13 cellular contexts compared by ENCODE assay signal in genomic region chr3:139317215-139317614, GRCh38. TPM values are rescaled to one million over a fixed set of nuclear protein-coding genes. Genes with fewer than 3 reads are reported as not detected.
DNase-seq lines count a peak whose midpoint lies in the region; ATAC-seq, FAIRE-seq and TF ChIP-seq lines count a peak whose summit lies in the region.
"Had no signal": no experiment of that assay in that cellular context is flagged by ENCODE, and none has a peak within 500 bp of the region (broad histone marks: within the 10 kb centered on the region; RNA-seq: fewer than 3 reads in every experiment).

No MANE protein-coding gene starts in this region.

- no peak overlapping the region for H4K91ac ChIP-seq in IMR-90 (ENCODE audit: insufficient read depth, low read depth, low read length)

- no peak overlapping the region for H3K9ac ChIP-seq in IMR-90 (ENCODE audit: low read depth, low read length)
- H3K9ac ChIP-seq: GM23248 had no signal

- H3K14ac ChIP-seq in IMR-90 (replicated peaks; ENCODE audit: low read depth, low read length) = no peak overlapping the region

- H3K9me3 ChIP-seq in IMR-90 (ENCODE audit: control insufficient read depth, insufficient read depth, low read length) = no peaks in the 10 kb centered on the region
- H3K9me3 ChIP-seq in PC-9 (ENCODE audit: insufficient read depth, low read depth) = no peaks in the 10 kb centered on the region
- H3K9me3 ChIP-seq: A549, Caco-2 had no signal

- DNase-seq in IMR-90 (no peak), PC-9 (peak in 1 of 2 experiments; percentile 53), epithelial cell of prostate (ENCODE audit: low read depth, low spot score) (no peak), posterior vena cava (ENCODE audit: low spot score) (peak; percentile 19), D341Med (ENCODE audit: low spot score) (no peak), NCI-H1694 treated with DMSO at 0.1 percent for 48 hours (lab: John Stamatoyannopoulos, UW) (no peak), GM12891 (ENCODE audit: insufficient read length, low spot score) (no peak)
- DNase-seq: Caco-2; CD8-positive, alpha-beta memory T cell; GM23248 had no signal

- H4K20me1 ChIP-seq in IMR-90 (ENCODE audit: insufficient read depth, low read length) = no peaks in the 10 kb centered on the region
- H4K20me1 ChIP-seq in PC-9 (ENCODE audit: insufficient read depth) = no peaks in the 10 kb centered on the region

- POLR2A ChIA-PET in IMR-90 (lab: Charles Lee; ENCODE audit: unreplicated experiment) = no interaction called here
- POLR2A ChIA-PET in PC-9 (lab: Charles Lee; ENCODE audit: unreplicated experiment) = interaction anchor here (0.6 to 1.0 kb wide), 3 partner anchors 15 to 242 kb away, joined by 3 to 11 read pairs (median 6); no protein-coding TSS in a partner anchor

- no peaks in the 10 kb centered on the region for H3K79me1 ChIP-seq in IMR-90 (ENCODE audit: low read depth in 1 of 2, low read length in 2 of 2)

- H3K79me2 ChIP-seq in PC-9 (ENCODE audit: low read depth) = no peaks in the 10 kb centered on the region

- H4K5ac ChIP-seq in IMR-90 (ENCODE audit: low read depth, low read length) = no peak overlapping the region

- no peak overlapping the region for H2BK120ac ChIP-seq in IMR-90 (ENCODE audit: low read depth, low read length)

- H3K27me3 ChIP-seq in IMR-90 (ENCODE audit: control insufficient read depth, insufficient read depth, low read length) (peaks cover 3% of the 10 kb centered on the region), PC-9 (ENCODE audit: insufficient read depth, low read depth) (no peaks in the 10 kb centered on the region)

- H3F3A ChIP-seq in PC-9 (ENCODE audit: insufficient read depth, low read depth) = peaks cover 24% of the 10 kb centered on the region

- intact Hi-C loops in IMR-90 (cut with micrococcal nuclease) = no loop called here
- intact Hi-C loops in PC-9 (cut with micrococcal nuclease; ENCODE audit: unreplicated experiment) = loop anchor here (1.0 to 10.0 kb wide), 2 partner anchors 15 to 982 kb away; no protein-coding TSS in a partner anchor
- intact Hi-C loops in posterior vena cava (cut with DNase I) = no loop called here

- H3K4ac ChIP-seq in IMR-90 (ENCODE audit: low read depth, low read length) = no peak overlapping the region; the same call in 1 of the 2 replicates

- H3K4me3 ChIP-seq in IMR-90 (ENCODE audit: insufficient read depth, low read depth, low read length) (no peak overlapping the region), PC-9 (no peak overlapping the region)
- H3K4me3 ChIP-seq: A549, GM23248 had no signal

- no peak overlapping the region for H4K8ac ChIP-seq in IMR-90 (ENCODE audit: low read depth in 2 of 2, low read length in 2 of 2)

- H3K4me2 ChIP-seq in IMR-90 (ENCODE audit: low read depth, low read length) = no peak overlapping the region
- peak overlapping the region; percentile 56 for H3K4me2 ChIP-seq in PC-9
- H3K4me2 ChIP-seq: A549 had no signal

- WGBS in IMR-90 (ENCODE audit: extremely low coverage in 2 of 2, insufficient read length in 1 of 2), 2 experiments = no CpG with 5 or more reads among the region's 6 CpGs

- no peak overlapping the region for H3K18ac ChIP-seq in IMR-90 (ENCODE audit: low read depth, low read length)

- H3K9me2 ChIP-seq in PC-9 (ENCODE audit: insufficient read depth) = no peaks in the 10 kb centered on the region

- no peak overlapping the region for H2BK15ac ChIP-seq in IMR-90 (ENCODE audit: low read depth, low read length)

- TF ChIP-seq POLR2A in IMR-90 (IDR thresholded peaks at IDR 0.05; ENCODE audit: low read depth, low read length) (no peak), GM12891 (IDR thresholded peaks at IDR 0.05; ENCODE audit: low read depth, low read length) (no peak)

- dilution Hi-C loops in IMR-90 (cut with HindIII; ENCODE audit: low sequenced_read_pairs, unreplicated experiment) = no loop called here

- no peak overlapping the region for H2BK5ac ChIP-seq in IMR-90 (ENCODE audit: low read depth, low read length, poor library complexity, severe bottlenecking)

- H2AK5ac ChIP-seq in IMR-90 (ENCODE audit: low read depth, low read length) = no peak overlapping the region

- no peak overlapping the region for H2BK20ac ChIP-seq in IMR-90 (ENCODE audit: low read depth, low read length)

- no peaks in the 10 kb centered on the region for H3K36me3 ChIP-seq in IMR-90 (ENCODE audit: control insufficient read depth, insufficient read depth, low read length)
- no peaks in the 10 kb centered on the region for H3K36me3 ChIP-seq in PC-9 (ENCODE audit: low read depth)

- no peak for TF ChIP-seq CTCF in IMR-90 (conservative IDR thresholded peaks at IDR 0.05; ENCODE audit: low read depth, low read length)
- TF ChIP-seq CTCF in PC-9 (conservative IDR thresholded peaks at IDR 0.05) = no peak

- no peak overlapping the region for H3K23ac ChIP-seq in IMR-90 (ENCODE audit: low read depth, low read length)

- H2AFZ ChIP-seq in IMR-90 (replicated peaks; ENCODE audit: low read length, poor library complexity) = peak overlapping the region; percentile 10
- H2AFZ ChIP-seq in PC-9 = peak overlapping the region; percentile 46; the same call in 1 of the 2 replicates
- H2AFZ ChIP-seq: GM23248 had no signal

- H2AK9ac ChIP-seq in IMR-90 (replicated peaks; ENCODE audit: low read depth, low read length, poor library complexity) = no peak overlapping the region

- peaks cover 9% of the 10 kb centered on the region for H3K9me1 ChIP-seq in IMR-90 (ENCODE audit: insufficient read depth, low read length)

- no peak overlapping the region for H3K56ac ChIP-seq in IMR-90 (ENCODE audit: extremely low read depth, insufficient read depth, low read length)

- BruUV-seq in IMR-90 (replicated peaks; lab: Mats Ljungman, UMichigan) (no TSS peak), PC-9 (replicated peaks; lab: Mats Ljungman, UMichigan) (TSS peak; percentile 73)

- no peak overlapping the region for H3K27ac ChIP-seq in IMR-90 (ENCODE audit: insufficient read depth, low read length)
- peak overlapping the region; percentile 83 for H3K27ac ChIP-seq in PC-9
- H3K27ac ChIP-seq in epithelial cell of prostate = peak overlapping the region; percentile 3
- H3K27ac ChIP-seq: GM23248 had no signal

- TF ChIP-seq RAD21 in IMR-90 (IDR thresholded peaks at IDR 0.05; ENCODE audit: low read length) = no peak

- in situ Hi-C loops in IMR-90 (cut with MboI; ENCODE audit: low sequenced_read_pairs) = loop anchor here (10.0 kb wide), 1 partner anchor 192 kb away; no protein-coding TSS in a partner anchor

- H3K4me1 ChIP-seq in IMR-90 (ENCODE audit: control insufficient read depth, insufficient read depth, low read length) (peaks cover 6% of the 10 kb centered on the region; the same call in 1 of the 2 replicates), PC-9 (replicated peaks; ENCODE audit: insufficient read depth) (peaks cover 48% of the 10 kb centered on the region)

- no peak for FAIRE-seq in GM12891 (lab: Jason Lieb, UNC)
- FAIRE-seq: A549, GM18507, H54 had no signal

- CTCF ChIA-PET in IMR-90 (lab: Yijun Ruan, JAX) (no interaction called here), PC-9 (lab: Charles Lee) (interaction anchor here (0.6 to 1.4 kb wide), 4 partner anchors 17 to 723 kb away, joined by 3 to 8 read pairs (median 4); partner anchors contain the start of gene CEP70)

- no peak for ATAC-seq in IMR-90 (ENCODE audit: low read depth)

TF ChIP-seq in IMR-90, 13 proteins besides CTCF, POLR2A, EP300 and RAD21 (continues in another document):
- no peak for TF ChIP-seq NFE2L2 (IDR thresholded peaks at IDR 0.05; ENCODE audit: low read depth, low read length)
- no peak for TF ChIP-seq FOS (IDR thresholded peaks at IDR 0.05; ENCODE audit: low read depth, low read length)
- no peak for TF ChIP-seq USF2 (IDR thresholded peaks at IDR 0.05; ENCODE audit: low read depth, low read length)
- TF ChIP-seq MAFK (IDR thresholded peaks at IDR 0.05; ENCODE audit: low read depth, low read length) = no peak
- no peak for TF ChIP-seq CHD1 (IDR thresholded peaks at IDR 0.05; ENCODE audit: low read depth, low read length)
- no peak for TF ChIP-seq BHLHE40 (IDR thresholded peaks at IDR 0.05; ENCODE audit: low read depth, low read length)
- no peak for TF ChIP-seq SMC3 (IDR thresholded peaks at IDR 0.05; ENCODE audit: low read depth, low read length)
- TF ChIP-seq MAZ (IDR thresholded peaks at IDR 0.05; ENCODE audit: borderline replicate concordance, low read depth, low read length) = no peak
- no peak for TF ChIP-seq RCOR1 (IDR thresholded peaks at IDR 0.05; ENCODE audit: insufficient replicate concordance, low read length)

TF ChIP-seq in GM12891, 5 proteins besides CTCF, POLR2A, EP300 and RAD21:
- TF ChIP-seq POU2F2 (IDR thresholded peaks at IDR 0.05; ENCODE audit: low read depth, low read length) (no peak), SPI1 (IDR thresholded peaks at IDR 0.05; ENCODE audit: low read depth, low read length) (no peak), PAX5 (IDR thresholded peaks at IDR 0.05; ENCODE audit: insufficient read depth, low read length, severe bottlenecking) (no peak), POLR2AphosphoS5 (IDR thresholded peaks at IDR 0.05; ENCODE audit: low read depth, low read length) (no peak), TAF1 (IDR thresholded peaks at IDR 0.05; ENCODE audit: low read depth, low read length) (no peak)
TF ChIP-seq in GM12891: peak in this region for 0.

RNA-seq across cellular contexts. Expression of gene MRPS22, which starts 26.6 kb away (rescaled TPM):
- 72.4 and 94.4 TPM in 2 replicates for total RNA-seq in IMR-90 (2012; rRNA removed)
- 51.3 and 54.5 TPM in 2 replicates for polyA plus RNA-seq in IMR-90 (2012; rRNA removed)
- 30.7 and 37.9 TPM in 2 replicates for polyA plus RNA-seq in IMR-90 (2012; cell fraction: cytosol; rRNA removed)
- polyA plus RNA-seq in IMR-90 (2012; cell fraction: nucleus; rRNA removed; ENCODE audit: low replicate concordance) = 22.1 and 37.3 TPM in 2 replicates
- 64.8 and 68.0 TPM in 2 replicates for total RNA-seq in PC-9 (2021)
- 10 to 100 TPM; 30.3 to 34.6 TPM for total RNA-seq in posterior vena cava
- 44.1 TPM for polyA plus RNA-seq in GM12891 (2012; ENCODE audit: low read depth, missing spikeins)
